15 cellular contexts compared by ENCODE assay signal in genomic region chr14:37566811-37567371, GRCh38. TPM values are rescaled to one million over a fixed set of nuclear protein-coding genes. Genes with fewer than 3 reads are reported as not detected.
DNase-seq lines count a peak whose midpoint lies in the region; ATAC-seq and TF ChIP-seq lines count a peak whose summit lies in the region.
"Had no signal": no experiment of that assay in that cellular context is flagged by ENCODE, and none has a peak within 500 bp of the region (broad histone marks: within the 10 kb centered on the region; RNA-seq: fewer than 3 reads in every experiment).

No MANE protein-coding gene starts in this region.

- no peaks in the 10 kb centered on the region for H3K4me1 Mint-ChIP-seq in activated CD4-positive, alpha-beta T cell treated with anti-CD3 and anti-CD28 coated beads, Interleukin-2, amount 10 ng/mL, durations not matched to agents 7 days and 5 days
- H3K4me1 Mint-ChIP-seq: brain had no signal

- ATAC-seq in body of pancreas = peak; percentile 65
- ATAC-seq in right lobe of liver = peak; percentile 81 to 91 (median 86)
- peak; percentile 74 for ATAC-seq in upper lobe of right lung
- no peak for ATAC-seq in GM18873 (IDR thresholded peaks at IDR 0.05; ENCODE audit: low FRiP score, unreplicated experiment)

- H3K36me3 ChIP-seq in body of pancreas (replicated peaks in 1 of 2; ENCODE audit: insufficient read depth in 1 of 2, low read depth in 2 of 2) (no peaks in the 10 kb centered on the region), right lobe of liver (no peaks in the 10 kb centered on the region), upper lobe of right lung (no peaks in the 10 kb centered on the region)

- H3K4me3 Mint-ChIP-seq in activated CD4-positive, alpha-beta T cell treated with anti-CD3 and anti-CD28 coated beads, Interleukin-2, amount 10 ng/mL, durations not matched to agents 7 days and 5 days = no peak overlapping the region
- H3K4me3 Mint-ChIP-seq: brain had no signal

- H3K9me3 ChIP-seq in body of pancreas (no peaks in the 10 kb centered on the region), right lobe of liver (no peaks in the 10 kb centered on the region), upper lobe of right lung (no peaks in the 10 kb centered on the region)
- H3K9me3 ChIP-seq: testis had no signal

- H3K27ac ChIP-seq in body of pancreas (peak overlapping the region in 2 of 4 donors; percentile 10 to 17), right lobe of liver (peak overlapping the region; percentile 66 to 80 (median 70)), upper lobe of right lung (peak overlapping the region; percentile 18)
- H3K27ac ChIP-seq: C4-2B, testis had no signal

- 11 to 19% methylated on average over 3 of the region's 3 CpGs for WGBS in body of pancreas, 2 donors
- WGBS in right lobe of liver (ENCODE audit: insufficient coverage, low coverage, low lambda C conversion rate, missing lambda C conversion rate) = 6% methylated on average over 3 of the region's 3 CpGs

- no peaks in the 10 kb centered on the region for H3K36me3 Mint-ChIP-seq in activated CD4-positive, alpha-beta T cell treated with anti-CD3 and anti-CD28 coated beads, Interleukin-2, amount 10 ng/mL, durations not matched to agents 7 days and 5 days (ENCODE audit: low read depth)
- H3K36me3 Mint-ChIP-seq: brain had no signal

- H3K4me3 ChIP-seq in LNCaP clone FGC (ENCODE audit: low read depth, low read length) (no peak overlapping the region), body of pancreas (no peak overlapping the region), right lobe of liver (peak overlapping the region in 2 of 3 donors; percentile 28 to 29), upper lobe of right lung (no peak overlapping the region)
- H3K4me3 ChIP-seq: testis had no signal

- TF ChIP-seq POLR2A in body of pancreas (IDR thresholded peaks at IDR 0.05) = no peak
- TF ChIP-seq POLR2A in right lobe of liver (IDR thresholded peaks at IDR 0.05) = no peak

- H3K27me3 ChIP-seq in body of pancreas = no peaks in the 10 kb centered on the region
- no peaks in the 10 kb centered on the region for H3K27me3 ChIP-seq in right lobe of liver
- H3K27me3 ChIP-seq in upper lobe of right lung = no peaks in the 10 kb centered on the region
- H3K27me3 ChIP-seq: testis had no signal

- H3K9me3 Mint-ChIP-seq in activated CD4-positive, alpha-beta T cell treated with anti-CD3 and anti-CD28 coated beads, Interleukin-2, amount 10 ng/mL, durations not matched to agents 7 days and 5 days = no peaks in the 10 kb centered on the region
- H3K9me3 Mint-ChIP-seq: brain had no signal

- CTCF ChIA-PET in activated CD4-positive, alpha-beta T cell treated with anti-CD3 and anti-CD28 coated beads, Interleukin-2, amount 10 ng/mL, durations not matched to agents 7 days and 5 days (lab: Charles Lee) = no interaction called here

- no peaks in the 10 kb centered on the region for H3K27me3 Mint-ChIP-seq in activated CD4-positive, alpha-beta T cell treated with anti-CD3 and anti-CD28 coated beads, Interleukin-2, amount 10 ng/mL, durations not matched to agents 7 days and 5 days

- peaks cover 12% of the 10 kb centered on the region for H3K4me1 ChIP-seq in body of pancreas
- H3K4me1 ChIP-seq in right lobe of liver = peaks cover 0 to 26% (median 3%) of the 10 kb centered on the region in 4 donors
- H3K4me1 ChIP-seq in upper lobe of right lung = peaks cover 6% of the 10 kb centered on the region
- H3K4me1 ChIP-seq: testis had no signal

- intact Hi-C loops in body of pancreas (cut with DNase I) (no loop called here), right lobe of liver (cut with DNase I) (no loop called here), upper lobe of right lung (cut with DNase I) (no loop called here)

- H3K27ac Mint-ChIP-seq in activated CD4-positive, alpha-beta T cell treated with anti-CD3 and anti-CD28 coated beads, Interleukin-2, amount 10 ng/mL, durations not matched to agents 7 days and 5 days = no peak overlapping the region
- H3K27ac Mint-ChIP-seq: brain had no signal

- DNase-seq in LNCaP clone FGC (ENCODE audit: low read depth) (peak; percentile 97), body of pancreas (no peak), right lobe of liver (no peak), upper lobe of right lung (no peak), SKM-1 (lab: John Stamatoyannopoulos, UW; ENCODE audit: unreplicated experiment) (no peak)
- no peak for DNase-seq in activated CD4-positive, alpha-beta T cell treated with anti-CD3 and anti-CD28 coated beads, Interleukin-2, amount 10 ng/mL, durations not matched to agents 7 days and 5 days
- DNase-seq: activated gamma-delta T cell treated with Interleukin-2 at 50 U/mL for 16 hours; effector CD8-positive, alpha-beta T cell; foreskin fibroblast; MV-4-11; testis had no signal

- POLR2A ChIA-PET in activated CD4-positive, alpha-beta T cell treated with anti-CD3 and anti-CD28 coated beads, Interleukin-2, amount 10 ng/mL, durations not matched to agents 7 days and 5 days (lab: Charles Lee) = no interaction called here

- no peak for TF ChIP-seq CTCF in LNCaP clone FGC (IDR thresholded peaks at IDR 0.05; ENCODE audit: control insufficient read depth, extremely low read depth, insufficient read depth)
- no peak for TF ChIP-seq CTCF in body of pancreas (IDR thresholded peaks at IDR 0.05)
- TF ChIP-seq CTCF in right lobe of liver (IDR thresholded peaks at IDR 0.05) = no peak
- TF ChIP-seq CTCF in upper lobe of right lung (IDR thresholded peaks at IDR 0.05) = no peak

RNA-seq across cellular contexts. Expression of gene FOXA1, which starts 28.2 kb away (rescaled TPM):
- total RNA-seq in body of pancreas (under 1 TPM; 0.26 to 0.33 TPM), right lobe of liver (10 to 100 TPM; 29.8 to 35.5 (median 32.5) TPM), upper lobe of right lung (20.6 TPM)
- total RNA-seq in activated CD4-positive, alpha-beta T cell treated with anti-CD3 and anti-CD28 coated beads, Interleukin-2, amount 10 ng/mL, durations not matched to agents 7 days and 5 days = not detected

RNA-seq across cellular contexts. Expression of gene TTC6, which starts 28.5 kb away (rescaled TPM):
- total RNA-seq in body of pancreas = not detected
- total RNA-seq in right lobe of liver = 10 to 100 TPM in 1 of 6 experiments, 1 to 10 TPM in 5; 3.7 to 10.4 (median 4.6) TPM
- 7.9 TPM for total RNA-seq in upper lobe of right lung
- not detected for total RNA-seq in activated CD4-positive, alpha-beta T cell treated with anti-CD3 and anti-CD28 coated beads, Interleukin-2, amount 10 ng/mL, durations not matched to agents 7 days and 5 days
- total RNA-seq: posterior vena cava had no signal

Comparison
In these comparisons a context has a peak if more than half of its experiments do, and no peak if none do; other contexts are left out.
1. H3K4me3 ChIP-seq: peak in right lobe of liver (2 of 3); none in LNCaP clone FGC (single experiment), body of pancreas (0 of 2) and upper lobe of right lung (single experiment).
2. RNA of gene FOXA1, which starts 28.2 kb away (total RNA-seq): 29.8 to 35.5 TPM in right lobe of liver and 20.6 TPM in upper lobe of right lung (single experiment); 0.26 to 0.33 TPM in body of pancreas and not detected in activated CD4-positive, alpha-beta T cell treated with anti-CD3 and anti-CD28 coated beads, Interleukin-2, amount 10 ng/mL, durations not matched to agents 7 days and 5 days; every median in the first group is over 10 times any median in the second.